1 cellular context compared by ENCODE assay signal in the genomic region with DNA sequence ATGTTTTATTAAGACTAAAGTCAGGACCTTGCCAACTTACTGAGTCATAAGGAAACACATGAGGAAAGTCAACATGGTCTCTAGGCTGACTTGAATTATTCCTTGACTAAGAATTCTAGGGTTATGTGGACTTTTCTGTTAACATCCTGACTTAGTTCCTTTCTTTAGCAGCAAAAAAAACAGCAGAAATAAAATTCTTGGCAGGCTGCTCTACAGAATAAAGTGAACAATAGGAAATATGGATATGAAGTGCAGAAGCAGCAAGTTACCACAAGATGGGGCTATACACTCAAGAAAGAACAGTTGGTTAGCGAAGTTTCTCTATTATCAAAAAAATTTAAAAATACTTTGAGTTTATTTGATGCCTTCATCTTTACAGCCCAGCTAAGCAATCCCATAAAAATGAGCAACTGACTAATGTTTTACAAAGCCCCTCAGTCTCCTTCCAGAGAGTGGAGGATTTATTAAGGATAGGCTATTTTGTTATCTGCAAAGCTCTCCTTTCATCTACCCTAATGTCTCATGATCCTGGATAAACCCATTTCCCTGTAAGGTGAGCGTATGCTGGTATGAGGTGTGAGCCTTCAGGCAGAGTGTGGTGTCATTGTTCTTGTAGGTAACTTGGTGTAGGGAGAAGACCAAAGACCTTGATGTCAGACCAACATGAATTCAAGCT.
TF ChIP-seq lines count a peak whose summit lies in the region.

No MANE protein-coding gene starts in this region.

TF ChIP-seq in WTC11, 78 proteins besides CTCF, POLR2A, EP300 and RAD21 (continued from another document):
- TF ChIP-seq, protein P1, sequence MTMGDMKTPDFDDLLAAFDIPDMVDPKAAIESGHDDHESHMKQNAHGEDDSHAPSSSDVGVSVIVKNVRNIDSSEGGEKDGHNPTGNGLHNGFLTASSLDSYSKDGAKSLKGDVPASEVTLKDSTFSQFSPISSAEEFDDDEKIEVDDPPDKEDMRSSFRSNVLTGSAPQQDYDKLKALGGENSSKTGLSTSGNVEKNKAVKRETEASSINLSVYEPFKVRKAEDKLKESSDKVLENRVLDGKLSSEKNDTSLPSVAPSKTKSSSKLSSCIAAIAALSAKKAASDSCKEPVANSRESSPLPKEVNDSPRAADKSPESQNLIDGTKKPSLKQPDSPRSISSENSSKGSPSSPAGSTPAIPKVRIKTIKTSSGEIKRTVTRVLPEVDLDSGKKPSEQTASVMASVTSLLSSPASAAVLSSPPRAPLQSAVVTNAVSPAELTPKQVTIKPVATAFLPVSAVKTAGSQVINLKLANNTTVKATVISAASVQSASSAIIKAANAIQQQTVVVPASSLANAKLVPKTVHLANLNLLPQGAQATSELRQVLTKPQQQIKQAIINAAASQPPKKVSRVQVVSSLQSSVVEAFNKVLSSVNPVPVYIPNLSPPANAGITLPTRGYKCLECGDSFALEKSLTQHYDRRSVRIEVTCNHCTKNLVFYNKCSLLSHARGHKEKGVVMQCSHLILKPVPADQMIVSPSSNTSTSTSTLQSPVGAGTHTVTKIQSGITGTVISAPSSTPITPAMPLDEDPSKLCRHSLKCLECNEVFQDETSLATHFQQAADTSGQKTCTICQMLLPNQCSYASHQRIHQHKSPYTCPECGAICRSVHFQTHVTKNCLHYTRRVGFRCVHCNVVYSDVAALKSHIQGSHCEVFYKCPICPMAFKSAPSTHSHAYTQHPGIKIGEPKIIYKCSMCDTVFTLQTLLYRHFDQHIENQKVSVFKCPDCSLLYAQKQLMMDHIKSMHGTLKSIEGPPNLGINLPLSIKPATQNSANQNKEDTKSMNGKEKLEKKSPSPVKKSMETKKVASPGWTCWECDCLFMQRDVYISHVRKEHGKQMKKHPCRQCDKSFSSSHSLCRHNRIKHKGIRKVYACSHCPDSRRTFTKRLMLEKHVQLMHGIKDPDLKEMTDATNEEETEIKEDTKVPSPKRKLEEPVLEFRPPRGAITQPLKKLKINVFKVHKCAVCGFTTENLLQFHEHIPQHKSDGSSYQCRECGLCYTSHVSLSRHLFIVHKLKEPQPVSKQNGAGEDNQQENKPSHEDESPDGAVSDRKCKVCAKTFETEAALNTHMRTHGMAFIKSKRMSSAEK (CRISPR knock-in tag; IDR thresholded peaks at IDR 0.05; ENCODE audit: borderline replicate concordance), result no peak
- TF ChIP-seq ETV6 (CRISPR knock-in tag; IDR thresholded peaks at IDR 0.05), result no peak
- TF ChIP-seq KAT7 (CRISPR knock-in tag; IDR thresholded peaks at IDR 0.05; ENCODE audit: borderline replicate concordance), result no peak
- TF ChIP-seq, protein P2, sequence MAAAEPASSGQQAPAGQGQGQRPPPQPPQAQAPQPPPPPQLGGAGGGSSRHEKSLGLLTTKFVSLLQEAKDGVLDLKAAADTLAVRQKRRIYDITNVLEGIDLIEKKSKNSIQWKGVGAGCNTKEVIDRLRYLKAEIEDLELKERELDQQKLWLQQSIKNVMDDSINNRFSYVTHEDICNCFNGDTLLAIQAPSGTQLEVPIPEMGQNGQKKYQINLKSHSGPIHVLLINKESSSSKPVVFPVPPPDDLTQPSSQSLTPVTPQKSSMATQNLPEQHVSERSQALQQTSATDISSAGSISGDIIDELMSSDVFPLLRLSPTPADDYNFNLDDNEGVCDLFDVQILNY (CRISPR knock-in tag; IDR thresholded peaks at IDR 0.05), result no peak
- TF ChIP-seq FOXK1 (CRISPR knock-in tag; IDR thresholded peaks at IDR 0.05), result no peak
- TF ChIP-seq TCF7 (CRISPR knock-in tag; IDR thresholded peaks at IDR 0.05; ENCODE audit: low read depth), result no peak
- no peak for TF ChIP-seq ZNF232 (CRISPR knock-in tag; IDR thresholded peaks at IDR 0.05)
- no peak for TF ChIP-seq ZNF671 (CRISPR knock-in tag; IDR thresholded peaks at IDR 0.05)
- TF ChIP-seq IRF2 (CRISPR knock-in tag; IDR thresholded peaks at IDR 0.05; ENCODE audit: borderline replicate concordance, low read depth), result no peak
- TF ChIP-seq GABPB1 (CRISPR knock-in tag; IDR thresholded peaks at IDR 0.05), result no peak
- no peak for TF ChIP-seq CREM (CRISPR knock-in tag; IDR thresholded peaks at IDR 0.05)
- TF ChIP-seq, protein P3, sequence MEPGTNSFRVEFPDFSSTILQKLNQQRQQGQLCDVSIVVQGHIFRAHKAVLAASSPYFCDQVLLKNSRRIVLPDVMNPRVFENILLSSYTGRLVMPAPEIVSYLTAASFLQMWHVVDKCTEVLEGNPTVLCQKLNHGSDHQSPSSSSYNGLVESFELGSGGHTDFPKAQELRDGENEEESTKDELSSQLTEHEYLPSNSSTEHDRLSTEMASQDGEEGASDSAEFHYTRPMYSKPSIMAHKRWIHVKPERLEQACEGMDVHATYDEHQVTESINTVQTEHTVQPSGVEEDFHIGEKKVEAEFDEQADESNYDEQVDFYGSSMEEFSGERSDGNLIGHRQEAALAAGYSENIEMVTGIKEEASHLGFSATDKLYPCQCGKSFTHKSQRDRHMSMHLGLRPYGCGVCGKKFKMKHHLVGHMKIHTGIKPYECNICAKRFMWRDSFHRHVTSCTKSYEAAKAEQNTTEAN (CRISPR knock-in tag; IDR thresholded peaks at IDR 0.05), result no peak
- TF ChIP-seq ESRRA (CRISPR knock-in tag; IDR thresholded peaks at IDR 0.05; ENCODE audit: borderline replicate concordance), result no peak
